12 cellular contexts compared by ENCODE assay signal in the genomic region with DNA sequence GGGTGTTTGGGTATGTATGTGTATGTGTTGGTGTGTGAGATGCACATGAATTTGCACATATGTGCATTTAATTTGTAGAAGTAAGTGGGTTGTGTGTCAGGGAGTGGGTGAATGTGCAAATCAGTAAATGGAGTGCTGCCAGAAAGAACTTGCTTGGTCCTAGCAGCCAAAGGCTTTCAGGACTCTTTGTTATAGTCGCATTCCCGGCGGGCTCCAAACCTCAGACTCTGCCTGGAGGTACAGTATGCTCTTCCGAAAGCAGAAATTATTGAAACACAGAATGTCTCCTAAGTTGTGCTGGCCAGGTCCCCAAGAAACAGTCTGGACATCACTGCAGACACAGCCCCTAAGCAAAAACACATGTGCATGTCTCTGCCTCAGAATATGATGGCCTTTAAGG.
DNase-seq lines count a peak whose midpoint lies in the region; ATAC-seq, FAIRE-seq and TF ChIP-seq lines count a peak whose summit lies in the region.
"Had no signal": no experiment of that assay in that cellular context is flagged by ENCODE, and none has a peak within 500 bp of the region (broad histone marks: within the 10 kb centered on the region; RNA-seq: fewer than 3 reads in every experiment).

No MANE protein-coding gene starts in this region.

- H3K9ac ChIP-seq in GM12878 (ENCODE audit: control insufficient read depth, insufficient read depth, low read length) (no peak overlapping the region), iPS-15b (ENCODE audit: low read depth, low read length) (no peak overlapping the region), neural progenitor cell (no peak overlapping the region)

- no peaks in the 10 kb centered on the region for H3K27me3 ChIP-seq in HAP-1 (ENCODE audit: low read depth)
- H3K27me3 ChIP-seq in GM12878 (replicated peaks in 1 of 2; ENCODE audit: control insufficient read depth in 2 of 2, insufficient read depth in 2 of 2, low read length in 1 of 2): no peaks in the 10 kb centered on the region
- H3K27me3 ChIP-seq in iPS-15b (ENCODE audit: control insufficient read depth, insufficient read depth, low read length): no peaks in the 10 kb centered on the region
- peaks cover 32% of the 10 kb centered on the region for H3K27me3 ChIP-seq in neural progenitor cell
- H3K27me3 ChIP-seq: SJCRH30 had no signal

- ATAC-seq in GM12878: no peak
- ATAC-seq: PC-3 had no signal

- in situ Hi-C loops in HAP-1 (cut with MboI; ENCODE audit: low sequenced_read_pairs) (no loop called here), GM12878 (cut with MboI) (no loop called here)

- WGBS in GM12878 (ENCODE audit: insufficient coverage, insufficient replicate concordance, low lambda C conversion rate, missing lambda C conversion rate): 47% methylated on average over 4 of the region's 4 CpGs

- no peak overlapping the region for H2AFZ ChIP-seq in GM12878 (ENCODE audit: control insufficient read depth, low read depth, low read length)
- H2AFZ ChIP-seq in neural progenitor cell (replicated peaks): no peak overlapping the region

- H3K4me2 ChIP-seq in GM12878 (ENCODE audit: control insufficient read depth, insufficient read depth) (no peak overlapping the region), neural progenitor cell (peak overlapping the region; percentile 60)

- H3K4me3 ChIP-seq in HAP-1 (no peak overlapping the region), GM12878 (no peak overlapping the region), iPS-15b (ENCODE audit: low read depth, low read length) (peak overlapping the region; percentile 28), neural progenitor cell (no peak overlapping the region)
- H3K4me3 ChIP-seq: SJCRH30 had no signal

- intact Hi-C loops in GM12878 (cut with micrococcal nuclease; ENCODE audit: unreplicated experiment): no loop called here

- H3K9me3 ChIP-seq in HAP-1 (no peaks in the 10 kb centered on the region), GM12878 (replicated peaks; ENCODE audit: control insufficient read depth, insufficient read depth, low read length) (no peaks in the 10 kb centered on the region), iPS-15b (ENCODE audit: control insufficient read depth, insufficient read depth, low read length) (no peaks in the 10 kb centered on the region), neural progenitor cell (ENCODE audit: low read depth) (no peaks in the 10 kb centered on the region)
- H3K9me3 ChIP-seq: SJCRH30 had no signal

- peak overlapping the region; percentile 69 for H3K27ac Mint-ChIP-seq in neural progenitor cell

- H3K4me1 ChIP-seq in HAP-1 (peaks cover 40% of the 10 kb centered on the region), GM12878 (ENCODE audit: control insufficient read depth, insufficient read depth, low read length) (no peaks in the 10 kb centered on the region), iPS-15b (ENCODE audit: control insufficient read depth, insufficient read depth, low read length) (peaks cover 45% of the 10 kb centered on the region), neural progenitor cell (peaks cover 36% of the 10 kb centered on the region)
- H3K4me1 ChIP-seq: SJCRH30 had no signal

- CTCF ChIA-PET in GM12878 (lab: Yijun Ruan, JAX): no interaction called here

- RAD21 ChIA-PET in GM12878 (lab: Charles Lee; ENCODE audit: unreplicated experiment): no interaction called here

- no peaks in the 10 kb centered on the region for H4K20me1 ChIP-seq in GM12878 (ENCODE audit: control insufficient read depth, insufficient read depth)
- peaks cover 5% of the 10 kb centered on the region for H4K20me1 ChIP-seq in neural progenitor cell (ENCODE audit: low read depth)

- H3K79me2 ChIP-seq in GM12878 (ENCODE audit: control insufficient read depth, insufficient read depth, low read length) (no peaks in the 10 kb centered on the region), neural progenitor cell (ENCODE audit: low read depth) (no peaks in the 10 kb centered on the region)

- H3K4me3 Mint-ChIP-seq in neural progenitor cell: peak overlapping the region; percentile 5

- no peak for TF ChIP-seq RAD21 in GM12878 (IDR thresholded peaks at IDR 0.05; ENCODE audit: insufficient read depth, low read depth, low read length)

- peaks cover 61% of the 10 kb centered on the region for H3K4me1 Mint-ChIP-seq in neural progenitor cell

- peaks cover 9% of the 10 kb centered on the region for H3K27me3 Mint-ChIP-seq in neural progenitor cell (ENCODE audit: insufficient read depth, low read depth)

- H3F3A ChIP-seq in neural progenitor cell (ENCODE audit: low read depth): peaks cover 33% of the 10 kb centered on the region

- FAIRE-seq in GM12878 (lab: Jason Lieb, UNC): no peak

- H3K36me3 Mint-ChIP-seq in neural progenitor cell: no peaks in the 10 kb centered on the region

- H3K36me3 ChIP-seq in HAP-1 (replicated peaks): no peaks in the 10 kb centered on the region
- no peaks in the 10 kb centered on the region for H3K36me3 ChIP-seq in GM12878 (ENCODE audit: control insufficient read depth in 2 of 2, insufficient read depth in 2 of 2, low read length in 1 of 2)
- no peaks in the 10 kb centered on the region for H3K36me3 ChIP-seq in iPS-15b (ENCODE audit: control insufficient read depth, insufficient read depth, low read length)
- H3K36me3 ChIP-seq in neural progenitor cell: no peaks in the 10 kb centered on the region
- H3K36me3 ChIP-seq: SJCRH30 had no signal

- TF ChIP-seq CTCF in GM12878 (IDR thresholded peaks at IDR 0.05 in 2 of 3, conservative IDR thresholded peaks at IDR 0.05 in 1 of 3; ENCODE audit: control insufficient read depth in 2 of 3, extremely low read depth in 1 of 3, insufficient read depth in 1 of 3, low read depth in 3 of 3, low read length in 3 of 3): no peak
- no peak for TF ChIP-seq CTCF in neural progenitor cell (IDR thresholded peaks at IDR 0.05)

- peaks cover 7% of the 10 kb centered on the region for H3K9me3 Mint-ChIP-seq in neural progenitor cell

- BruUV-seq in GM12878 (replicated peaks; lab: Mats Ljungman, UMichigan): no TSS peak

- DNase-seq in HAP-1 (ENCODE audit: low spot score in 2 of 2) (peak; percentile 21 to 55), GM12878 (ENCODE audit: low read depth, low spot score) (no peak), neural progenitor cell (ENCODE audit: low spot score) (no peak), DMS 273 treated with DMSO at 0.1 percent for 48 hours (lab: John Stamatoyannopoulos, UW) (no peak), NCI-H146 treated with DMSO at 0.1 percent for 48 hours (lab: John Stamatoyannopoulos, UW; ENCODE audit: unreplicated experiment) (no peak), putamen (ENCODE audit: low spot score) (no peak)
- DNase-seq: NCI-H187 treated with DMSO at 0.1 percent for 48 hours, NCI-H748 treated with DMSO at 0.1 percent for 48 hours, PC-3, SJCRH30 had no signal

- TF ChIP-seq EP300 in GM12878 (IDR thresholded peaks at IDR 0.05; ENCODE audit: borderline replicate concordance in 1 of 2, control insufficient read depth in 1 of 2, low read depth in 2 of 2, low read length in 2 of 2): no peak

- no peak for TF ChIP-seq POLR2A in GM12878 (IDR thresholded peaks at IDR 0.05; ENCODE audit: low read depth, low read length)

- POLR2A ChIA-PET in GM12878 (lab: Charles Lee): no interaction called here

- H3K27ac ChIP-seq in GM12878 (ENCODE audit: control insufficient read depth, insufficient read depth): no peak overlapping the region
- H3K27ac ChIP-seq in neural progenitor cell: no peak overlapping the region
- H3K27ac ChIP-seq: C4-2B, SJCRH30 had no signal

- SMC1A ChIA-PET in GM12878 (lab: Charles Lee; ENCODE audit: uncharacterized antibody, unreplicated experiment): no interaction called here

TF ChIP-seq in GM12878, 131 proteins besides CTCF, POLR2A, EP300 and RAD21:
- TF ChIP-seq NR2C1 (IDR thresholded peaks at IDR 0.05) (no peak), NFYA (IDR thresholded peaks at IDR 0.05; ENCODE audit: borderline replicate concordance, low read depth, low read length) (no peak), YBX1 (IDR thresholded peaks at IDR 0.05) (no peak)
- TF ChIP-seq, protein P1, sequence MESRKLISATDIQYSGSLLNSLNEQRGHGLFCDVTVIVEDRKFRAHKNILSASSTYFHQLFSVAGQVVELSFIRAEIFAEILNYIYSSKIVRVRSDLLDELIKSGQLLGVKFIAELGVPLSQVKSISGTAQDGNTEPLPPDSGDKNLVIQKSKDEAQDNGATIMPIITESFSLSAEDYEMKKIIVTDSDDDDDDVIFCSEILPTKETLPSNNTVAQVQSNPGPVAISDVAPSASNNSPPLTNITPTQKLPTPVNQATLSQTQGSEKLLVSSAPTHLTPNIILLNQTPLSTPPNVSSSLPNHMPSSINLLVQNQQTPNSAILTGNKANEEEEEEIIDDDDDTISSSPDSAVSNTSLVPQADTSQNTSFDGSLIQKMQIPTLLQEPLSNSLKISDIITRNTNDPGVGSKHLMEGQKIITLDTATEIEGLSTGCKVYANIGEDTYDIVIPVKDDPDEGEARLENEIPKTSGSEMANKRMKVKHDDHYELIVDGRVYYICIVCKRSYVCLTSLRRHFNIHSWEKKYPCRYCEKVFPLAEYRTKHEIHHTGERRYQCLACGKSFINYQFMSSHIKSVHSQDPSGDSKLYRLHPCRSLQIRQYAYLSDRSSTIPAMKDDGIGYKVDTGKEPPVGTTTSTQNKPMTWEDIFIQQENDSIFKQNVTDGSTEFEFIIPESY (IDR thresholded peaks at IDR 0.05): no peak
- TF ChIP-seq, protein P2, sequence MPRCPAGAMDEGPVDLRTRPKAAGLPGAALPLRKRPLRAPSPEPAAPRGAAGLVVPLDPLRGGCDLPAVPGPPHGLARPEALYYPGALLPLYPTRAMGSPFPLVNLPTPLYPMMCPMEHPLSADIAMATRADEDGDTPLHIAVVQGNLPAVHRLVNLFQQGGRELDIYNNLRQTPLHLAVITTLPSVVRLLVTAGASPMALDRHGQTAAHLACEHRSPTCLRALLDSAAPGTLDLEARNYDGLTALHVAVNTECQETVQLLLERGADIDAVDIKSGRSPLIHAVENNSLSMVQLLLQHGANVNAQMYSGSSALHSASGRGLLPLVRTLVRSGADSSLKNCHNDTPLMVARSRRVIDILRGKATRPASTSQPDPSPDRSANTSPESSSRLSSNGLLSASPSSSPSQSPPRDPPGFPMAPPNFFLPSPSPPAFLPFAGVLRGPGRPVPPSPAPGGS (IDR thresholded peaks at IDR 0.05; ENCODE audit: borderline replicate concordance, insufficient read depth, low read depth, low read length, poor library complexity, severe bottlenecking): peak; percentile 43

Comparison
In these comparisons a context has a peak if more than half of its experiments do, and no peak if none do; other contexts are left out.
1. DNase-seq: peak in HAP-1 (2 of 2); none in GM12878 (single experiment), neural progenitor cell (single experiment), DMS 273 treated with DMSO at 0.1 percent for 48 hours (single experiment), NCI-H146 treated with DMSO at 0.1 percent for 48 hours (single experiment) and putamen (single experiment).